In the genomic region with DNA sequence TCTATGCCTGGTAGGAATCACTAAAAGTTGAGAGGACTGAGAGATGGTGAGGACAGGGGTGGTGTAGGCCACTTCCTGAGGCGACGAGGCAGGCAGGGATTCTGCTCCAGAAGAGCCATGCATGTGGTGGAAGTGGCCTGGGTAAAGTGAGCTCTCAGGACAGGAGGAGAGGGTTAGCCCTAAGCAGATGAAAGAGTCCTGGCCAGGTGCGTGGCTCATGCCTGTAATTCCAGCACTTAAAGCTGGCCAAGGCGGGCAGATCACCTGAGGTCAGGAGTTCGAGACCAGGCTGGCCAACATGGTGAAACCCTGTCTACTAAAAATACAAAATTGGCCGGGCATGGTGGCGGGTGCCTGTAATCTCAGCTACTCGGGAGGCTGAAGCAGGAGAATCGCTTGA, we compare ENCODE assay signal across 17 cellular contexts. TPM values are rescaled to one million over a fixed set of nuclear protein-coding genes. Genes with fewer than 3 reads are reported as not detected.
DNase-seq lines count a peak whose midpoint lies in the region; ATAC-seq and TF ChIP-seq lines count a peak whose summit lies in the region.
"Had no signal": no experiment of that assay in that cellular context is flagged by ENCODE, and none has a peak within 500 bp of the region (broad histone marks: within the 10 kb centered on the region; RNA-seq: fewer than 3 reads in every experiment).

No MANE protein-coding gene starts in this region.

- no peak for TF ChIP-seq POLR2A in breast epithelium (IDR thresholded peaks at IDR 0.05)

- DNase-seq in MCF 10A (ENCODE audit: unreplicated experiment) = no peak
- DNase-seq in breast epithelium (ENCODE audit: low spot score in 2 of 2) = no peak
- no peak for DNase-seq in activated T-helper 1 cell treated with anti-CD3 and anti-CD28 coated beads, Interleukin-12 subunit alpha, Interleukin-12 subunit beta, Interleukin-2, Interleukin-4 antibody, amounts not matched to agents 30 ng/mL and 10 ng/mL and 1 ng/mL, durations not matched to agents 14 hours and 24 hours and 36 hours (ENCODE audit: low spot score)
- DNase-seq in immature natural killer cell = no peak
- no peak for DNase-seq in stimulated activated CD4-positive, alpha-beta T cell treated with anti-CD3 and anti-CD28 coated beads, Interleukin-12 subunit alpha, Interleukin-12 subunit beta, amount 100 ng/mL, for 4 hours
- DNase-seq in CD1c-positive myeloid dendritic cell (ENCODE audit: extremely low spot score) = no peak
- DNase-seq in stimulated activated CD4-positive, alpha-beta T cell treated with anti-CD3 and anti-CD28 coated beads, Interleukin-4, amount 100 ng/mL, for 24 hours = no peak
- DNase-seq: activated naive CD4-positive, alpha-beta T cell; brain microvascular endothelial cell; kidney glomerular epithelial cell; NCI-H187; NCI-H510A treated with DMSO at 0.1 percent for 48 hours had no signal

- CTCF ChIA-PET in MCF 10A (lab: Yijun Ruan, JAX) = interaction anchor here (1.7 kb wide), 1 partner anchor 18 kb away, joined by 5 read pairs; no protein-coding TSS in a partner anchor

- no peak for TF ChIP-seq CTCF in MCF 10A (IDR thresholded peaks at IDR 0.05; ENCODE audit: unreplicated experiment)
- no peak for TF ChIP-seq CTCF in breast epithelium (IDR thresholded peaks at IDR 0.05)

- H3K4me1 Mint-ChIP-seq in MCF 10A (ENCODE audit: insufficient read depth, unreplicated experiment) (peaks cover 6% of the 10 kb centered on the region), immature natural killer cell (peaks cover 22 to 34% of the 10 kb centered on the region in 2 donors)
- peaks cover 45% of the 10 kb centered on the region for H3K4me1 Mint-ChIP-seq in activated T-helper 1 cell treated with anti-CD3 and anti-CD28 coated beads, Interleukin-12 subunit alpha, Interleukin-12 subunit beta, Interleukin-2, Interleukin-4 antibody, amounts not matched to agents 30 ng/mL and 10 ng/mL and 1 ng/mL, durations not matched to agents 14 hours and 24 hours and 36 hours (ENCODE audit: low read depth)

- peaks cover 0 to 16% of the 10 kb centered on the region in 2 donors for H3K4me1 ChIP-seq in breast epithelium

- H3K9me3 ChIP-seq in breast epithelium = no peaks in the 10 kb centered on the region
- H3K9me3 ChIP-seq: neutrophil, right atrium auricular region, SJSA1 had no signal

- H3K27ac ChIP-seq in breast epithelium = no peak overlapping the region
- H3K27ac ChIP-seq: brain microvascular endothelial cell, hepatocyte, neutrophil, right atrium auricular region, SJSA1 had no signal

- BruUV-seq in MCF 10A (replicated peaks; lab: Mats Ljungman, UMichigan) = no TSS peak

- peak overlapping the region; percentile 85 for H3K27ac Mint-ChIP-seq in MCF 10A (ENCODE audit: low read depth, unreplicated experiment)
- peak overlapping the region; percentile 70 for H3K27ac Mint-ChIP-seq in activated T-helper 1 cell treated with anti-CD3 and anti-CD28 coated beads, Interleukin-12 subunit alpha, Interleukin-12 subunit beta, Interleukin-2, Interleukin-4 antibody, amounts not matched to agents 30 ng/mL and 10 ng/mL and 1 ng/mL, durations not matched to agents 14 hours and 24 hours and 36 hours
- peak overlapping the region in 5 of 6 donors; percentile 39 to 80 (median 57) for H3K27ac Mint-ChIP-seq in immature natural killer cell

- POLR2A ChIA-PET in MCF 10A (lab: Yijun Ruan, JAX) = interaction anchor here (0.7 to 1.0 kb wide), 2 partner anchors 11 to 113 kb away, joined by 3 to 4 read pairs; no protein-coding TSS in a partner anchor

- H3K27me3 ChIP-seq in breast epithelium = no peaks in the 10 kb centered on the region
- H3K27me3 ChIP-seq: brain microvascular endothelial cell, hepatocyte, neutrophil, right atrium auricular region, SJSA1 had no signal

- H3K36me3 ChIP-seq in breast epithelium = peaks cover 4% of the 10 kb centered on the region

- intact Hi-C loops in MCF 10A (cut with micrococcal nuclease) (no loop called here), breast epithelium (cut with DNase I; ENCODE audit: low total_unique reads) (no loop called here)
- intact Hi-C loops in activated T-helper 1 cell treated with anti-CD3 and anti-CD28 coated beads, Interleukin-12 subunit alpha, Interleukin-12 subunit beta, Interleukin-2, Interleukin-4 antibody, amounts not matched to agents 30 ng/mL and 10 ng/mL and 1 ng/mL, durations not matched to agents 14 hours and 24 hours and 36 hours (cut with micrococcal nuclease) = no loop called here

- H3K4me3 ChIP-seq in breast epithelium = no peak overlapping the region
- H3K4me3 ChIP-seq: hepatocyte, right atrium auricular region, SJSA1 had no signal

- H3K9me3 Mint-ChIP-seq in MCF 10A (ENCODE audit: unreplicated experiment) (no peaks in the 10 kb centered on the region), immature natural killer cell (no peaks in the 10 kb centered on the region)
- H3K9me3 Mint-ChIP-seq in activated T-helper 1 cell treated with anti-CD3 and anti-CD28 coated beads, Interleukin-12 subunit alpha, Interleukin-12 subunit beta, Interleukin-2, Interleukin-4 antibody, amounts not matched to agents 30 ng/mL and 10 ng/mL and 1 ng/mL, durations not matched to agents 14 hours and 24 hours and 36 hours = no peaks in the 10 kb centered on the region

- H3K36me3 Mint-ChIP-seq in MCF 10A (ENCODE audit: insufficient read depth, unreplicated experiment) (peaks cover 57% of the 10 kb centered on the region), immature natural killer cell (peaks cover 26 to 41% (median 31%) of the 10 kb centered on the region in 3 donors)
- H3K36me3 Mint-ChIP-seq in activated T-helper 1 cell treated with anti-CD3 and anti-CD28 coated beads, Interleukin-12 subunit alpha, Interleukin-12 subunit beta, Interleukin-2, Interleukin-4 antibody, amounts not matched to agents 30 ng/mL and 10 ng/mL and 1 ng/mL, durations not matched to agents 14 hours and 24 hours and 36 hours (ENCODE audit: low read depth) = peaks cover 54% of the 10 kb centered on the region

- no peaks in the 10 kb centered on the region for H3K27me3 Mint-ChIP-seq in MCF 10A (ENCODE audit: insufficient read depth, unreplicated experiment)
- no peaks in the 10 kb centered on the region for H3K27me3 Mint-ChIP-seq in activated T-helper 1 cell treated with anti-CD3 and anti-CD28 coated beads, Interleukin-12 subunit alpha, Interleukin-12 subunit beta, Interleukin-2, Interleukin-4 antibody, amounts not matched to agents 30 ng/mL and 10 ng/mL and 1 ng/mL, durations not matched to agents 14 hours and 24 hours and 36 hours (ENCODE audit: insufficient read depth)
- peaks cover 2 to 12% (median 2%) of the 10 kb centered on the region in 3 donors for H3K27me3 Mint-ChIP-seq in immature natural killer cell (ENCODE audit: low read depth in 3 of 3)

- H3K4me3 Mint-ChIP-seq in MCF 10A (ENCODE audit: unreplicated experiment) = no peak overlapping the region
- H3K4me3 Mint-ChIP-seq in activated T-helper 1 cell treated with anti-CD3 and anti-CD28 coated beads, Interleukin-12 subunit alpha, Interleukin-12 subunit beta, Interleukin-2, Interleukin-4 antibody, amounts not matched to agents 30 ng/mL and 10 ng/mL and 1 ng/mL, durations not matched to agents 14 hours and 24 hours and 36 hours = no peak overlapping the region
- H3K4me3 Mint-ChIP-seq in immature natural killer cell = no peak overlapping the region

- ATAC-seq in GM18909 (IDR thresholded peaks at IDR 0.05; ENCODE audit: poor library complexity, unreplicated experiment) = no peak

RNA-seq across cellular contexts. Expression of a gene that starts 8.5 kb away (rescaled TPM):
- 277 and 296 TPM in 2 replicates for total RNA-seq in MCF 10A (2022)
- total RNA-seq in breast epithelium = 100 to 1,000 TPM; 467 to 860 (median 474) TPM
- total RNA-seq in activated T-helper 1 cell treated with anti-CD3 and anti-CD28 coated beads, Interleukin-12 subunit alpha, Interleukin-12 subunit beta, Interleukin-2, Interleukin-4 antibody, amounts not matched to agents 30 ng/mL and 10 ng/mL and 1 ng/mL, durations not matched to agents 14 hours and 24 hours and 36 hours = 993 and 995 TPM in 2 replicates
- polyA plus RNA-seq in immature natural killer cell = 100 to 1,000 TPM; 171 to 473 (median 370) TPM
